Comparison of ENCODE assay signal across 8 cellular contexts in the genomic region with DNA sequence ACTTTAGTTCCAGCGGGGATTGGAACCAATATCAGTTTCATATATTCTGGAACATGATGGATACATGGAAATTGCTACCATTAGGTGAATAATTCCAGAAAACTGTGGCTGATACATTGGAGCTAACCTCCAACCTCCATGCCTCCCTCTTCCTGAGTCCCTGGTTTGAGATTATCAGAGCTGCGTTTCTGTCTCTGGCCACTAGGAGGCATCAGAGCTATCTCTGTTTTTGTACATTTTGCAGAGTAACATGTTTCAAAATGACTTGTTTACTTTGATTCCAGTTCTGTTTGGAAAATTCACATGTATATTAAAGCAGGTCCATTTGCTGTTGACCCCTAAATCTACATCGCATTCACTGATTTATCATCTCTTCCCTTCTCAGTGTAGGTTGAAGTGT.
DNase-seq lines count a peak whose midpoint lies in the region; ATAC-seq and TF ChIP-seq lines count a peak whose summit lies in the region.

No MANE protein-coding gene starts in this region.

- peak; percentile 15 to 30 for DNase-seq in AML-193 (lab: John Stamatoyannopoulos, UW)
- DNase-seq in NAMALWA (ENCODE audit: low spot score), result peak; percentile 52
- DNase-seq in activated effector memory CD4-positive, alpha-beta T cell treated with Interleukin-2 at 50 U/mL for 16 hours, result peak; percentile 0
- DNase-seq in hepatic stellate cell (ENCODE audit: low spot score), result peak; percentile 17
- DNase-seq in stimulated activated CD4-positive, alpha-beta T cell treated with anti-CD3 and anti-CD28 coated beads, TNF-alpha, amount 100 ng/mL, for 24 hours (ENCODE audit: low read depth in 3 of 3), result peak in 2 of 3 experiments; percentile 1 to 7
- no peak for DNase-seq in NCI-H226

- no peak overlapping the region for H3K4me3 ChIP-seq in GM12875 (ENCODE audit: low read depth, low read length)

- TF ChIP-seq CTCF in GM12875 (IDR thresholded peaks at IDR 0.05; ENCODE audit: borderline replicate concordance, insufficient read depth, low read depth, low read length), result peak; percentile 78

- ATAC-seq in HG03039 (IDR thresholded peaks at IDR 0.05; ENCODE audit: unreplicated experiment), result no peak
